7 cellular contexts compared by ENCODE assay signal in the genomic region with DNA sequence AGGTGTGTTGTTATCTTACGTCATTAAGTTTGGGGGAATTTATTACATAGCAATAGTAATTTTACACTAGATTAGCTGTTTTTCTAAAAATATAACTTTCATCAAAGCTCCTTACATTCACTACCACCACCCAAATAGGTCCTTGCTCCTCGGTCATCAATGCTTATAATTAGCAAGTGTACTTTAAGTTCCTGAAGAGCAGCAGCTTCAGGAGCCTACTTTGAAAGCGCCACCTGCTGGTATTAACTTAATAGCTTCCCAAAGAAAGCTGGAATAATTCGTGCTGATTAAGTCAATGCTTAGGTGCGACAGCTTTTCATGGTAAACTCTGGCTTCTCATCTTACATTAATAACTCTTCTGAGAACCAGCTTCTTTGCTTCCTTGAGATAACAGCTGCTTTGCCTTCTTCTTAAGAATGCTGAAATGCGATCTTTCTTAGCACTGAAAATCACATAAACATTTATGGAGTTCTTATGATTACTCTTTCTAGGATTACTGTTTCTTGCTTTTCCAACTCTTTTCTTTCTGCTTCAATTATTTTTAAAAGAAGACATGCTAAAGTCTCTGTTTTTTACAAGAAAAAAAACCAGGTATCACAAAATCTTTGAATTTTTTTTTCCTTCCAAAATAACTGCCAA. TPM values are rescaled to one million over a fixed set of nuclear protein-coding genes. Genes with fewer than 3 reads are reported as not detected.
DNase-seq lines count a peak whose midpoint lies in the region; ATAC-seq, FAIRE-seq and TF ChIP-seq lines count a peak whose summit lies in the region.

No MANE protein-coding gene starts in this region.

- peak; percentile 70 for DNase-seq in DMS 273 treated with DMSO at 0.1 percent for 48 hours (lab: John Stamatoyannopoulos, UW)
- peak; percentile 64 for DNase-seq in HCT116 (ENCODE audit: low read depth, low spot score)
- DNase-seq in NCI-H748 treated with DMSO at 0.1 percent for 48 hours (lab: John Stamatoyannopoulos, UW): peak; percentile 34
- DNase-seq in brain microvascular endothelial cell: peak; percentile 57
- DNase-seq in kidney: no peak
- DNase-seq in tibial nerve (ENCODE audit: low spot score in 2 of 2): peak in 1 of 2 donors; percentile 66

- no peak overlapping the region for H3K4me3 ChIP-seq in HCT116 (replicated peaks in 1 of 2; ENCODE audit: low read depth in 1 of 2, low read length in 2 of 2)
- H3K4me3 ChIP-seq in brain microvascular endothelial cell (ENCODE audit: low read depth, low read length): no peak overlapping the region
- H3K4me3 ChIP-seq in kidney (ENCODE audit: low read length in 2 of 2): peak overlapping the region in 1 of 2 donors; percentile 31
- H3K4me3 ChIP-seq in tibial nerve: no peak overlapping the region

- in situ Hi-C loops in brain microvascular endothelial cell (cut with HindIII; ENCODE audit: low pct_ligation_motif_present, low sequenced_read_pairs): no loop called here

- peak overlapping the region; percentile 99 for H2AFZ ChIP-seq in HCT116 (ENCODE audit: low read depth, low read length, poor library complexity, severe bottlenecking)

- H3K27ac ChIP-seq in HCT116 (ENCODE audit: low read depth, low read length): no peak overlapping the region
- no peak overlapping the region for H3K27ac ChIP-seq in brain microvascular endothelial cell
- H3K27ac ChIP-seq in kidney (ENCODE audit: low read depth in 2 of 2, low read length in 2 of 2): no peak overlapping the region
- H3K27ac ChIP-seq in tibial nerve: no peak overlapping the region

- no peaks in the 10 kb centered on the region for H3K9me3 ChIP-seq in HCT116 (ENCODE audit: control insufficient read depth in 1 of 2, insufficient read depth in 1 of 2, low read depth in 1 of 2, low read length in 2 of 2)
- H3K9me3 ChIP-seq in kidney (ENCODE audit: control insufficient read depth in 1 of 2, low read length in 2 of 2): no peaks in the 10 kb centered on the region
- H3K9me3 ChIP-seq in tibial nerve: peaks cover 0 to 8% (median 0%) of the 10 kb centered on the region in 4 donors

- H3K4me2 ChIP-seq in HCT116 (ENCODE audit: low read length): peak overlapping the region; percentile 50; the same call in 1 of the 2 replicates

- POLR2A ChIA-PET in HCT116 (lab: Charles Lee): interaction anchor here (1.4 kb wide), 1 partner anchor 10 kb away, joined by 4 read pairs; the partner anchor contains the start of gene C5

- peak; percentile 65 to 84 (median 74); a peak in 5 of 6 replicates for TF ChIP-seq CTCF in HCT116 (IDR thresholded peaks at IDR 0.05 in 2 of 3, conservative IDR thresholded peaks at IDR 0.05 in 1 of 3; ENCODE audit: borderline replicate concordance in 1 of 3, insufficient read depth in 1 of 3, low read depth in 2 of 3, low read length in 2 of 3)
- peak; percentile 79 for TF ChIP-seq CTCF in brain microvascular endothelial cell (IDR thresholded peaks at IDR 0.05; ENCODE audit: low read depth, low read length, missing control alignments)
- peak; percentile 68 for TF ChIP-seq CTCF in kidney (IDR thresholded peaks at IDR 0.05; ENCODE audit: borderline replicate concordance, extremely low read depth, insufficient read depth)
- peak; percentile 63 to 79 (median 69) for TF ChIP-seq CTCF in tibial nerve (IDR thresholded peaks at IDR 0.05)

- no peaks in the 10 kb centered on the region for H3K79me2 ChIP-seq in HCT116 (ENCODE audit: insufficient read depth, low read length)

- peaks cover 0 to 3% of the 10 kb centered on the region in 2 experiments; a peak in 1 of 4 replicates for H3K4me1 ChIP-seq in HCT116 (ENCODE audit: control insufficient read depth in 1 of 2, insufficient read depth in 2 of 2, low read length in 2 of 2)
- no peaks in the 10 kb centered on the region for H3K4me1 ChIP-seq in kidney (ENCODE audit: control insufficient read depth in 1 of 2, insufficient read depth in 1 of 2, low read depth in 1 of 2, low read length in 2 of 2)
- peaks cover 0 to 11% (median 0%) of the 10 kb centered on the region in 4 donors for H3K4me1 ChIP-seq in tibial nerve

- ATAC-seq in HCT116: peak; percentile 62
- ATAC-seq in HG03521 (IDR thresholded peaks at IDR 0.05; ENCODE audit: unreplicated experiment): no peak

- H3K9ac ChIP-seq in HCT116 (ENCODE audit: low read length): no peak overlapping the region
- no peak overlapping the region for H3K9ac ChIP-seq in kidney (ENCODE audit: low read length in 2 of 2)

- no TSS peak for BruUV-seq in HCT116 (replicated peaks; lab: Mats Ljungman, UMichigan)

- CTCF ChIA-PET in HCT116 (lab: Charles Lee): interaction anchor here (0.6 to 2.9 kb wide), 27 partner anchors 8 to 357 kb away, joined by 3 to 65 read pairs (median 5); partner anchors contain the start of genes C5, CNTRL and RAB14

- RAD21 ChIA-PET in HCT116 (lab: Charles Lee; ENCODE audit: low non-redundant PET in 1 of 2, low total read pairs in 2 of 2, uncharacterized antibody in 2 of 2, unreplicated experiment in 2 of 2): interaction anchor here (0.6 to 1.0 kb wide), 6 partner anchors 74 to 304 kb away, joined by 3 to 8 read pairs (median 4); no protein-coding TSS in a partner anchor

- TF ChIP-seq EP300 in tibial nerve (IDR thresholded peaks at IDR 0.05): no peak

- H3K9me2 ChIP-seq in HCT116 (ENCODE audit: insufficient read depth): no peaks in the 10 kb centered on the region

- 21 to 24% methylated on average over 6 of the region's 6 CpGs for WGBS in tibial nerve, 2 donors

- peak; percentile 47 for FAIRE-seq in kidney (lab: Jason Lieb, UNC)

- peak; percentile 71 for TF ChIP-seq RAD21 in HCT116 (IDR thresholded peaks at IDR 0.05; ENCODE audit: low read depth)

- no peaks in the 10 kb centered on the region for H3K27me3 ChIP-seq in HCT116 (ENCODE audit: insufficient read depth, low read length)
- no peaks in the 10 kb centered on the region for H3K27me3 ChIP-seq in brain microvascular endothelial cell (replicated peaks)
- no peaks in the 10 kb centered on the region for H3K27me3 ChIP-seq in tibial nerve

- TF ChIP-seq POLR2A in HCT116 (IDR thresholded peaks at IDR 0.05; ENCODE audit: borderline replicate concordance, extremely low read depth, insufficient read depth, insufficient read length): no peak
- no peak for TF ChIP-seq POLR2A in tibial nerve (IDR thresholded peaks at IDR 0.05)

- H3K36me3 ChIP-seq in HCT116 (ENCODE audit: control insufficient read depth in 1 of 2, insufficient read depth in 2 of 2, low read length in 2 of 2) (no peaks in the 10 kb centered on the region), brain microvascular endothelial cell (replicated peaks) (no peaks in the 10 kb centered on the region), kidney (ENCODE audit: control insufficient read depth in 1 of 2, insufficient read depth in 2 of 2, low read length in 2 of 2) (no peaks in the 10 kb centered on the region), tibial nerve (peaks cover 0 to 28% (median 0%) of the 10 kb centered on the region in 3 donors)

- no peaks in the 10 kb centered on the region for H4K20me1 ChIP-seq in HCT116 (ENCODE audit: insufficient read depth)

- intact Hi-C loops in HCT116 (cut with micrococcal nuclease): loop anchor here (1.0 to 10.0 kb wide), 3 partner anchors 75 to 435 kb away; no protein-coding TSS in a partner anchor
- intact Hi-C loops in kidney (cut with DNase I): no loop called here

TF ChIP-seq in HCT116, 20 proteins besides CTCF, POLR2A, EP300 and RAD21:
- TF ChIP-seq YY1 (IDR thresholded peaks at IDR 0.05; ENCODE audit: extremely low read depth, insufficient replicate concordance, low read depth, low read length) (no peak), TCF7L2 (IDR thresholded peaks at IDR 0.05; ENCODE audit: borderline replicate concordance, extremely low read depth, insufficient read depth, insufficient read length) (no peak), EZH2phosphoT487 (IDR thresholded peaks at IDR 0.05; ENCODE audit: borderline replicate concordance) (no peak), POLR2AphosphoS5 (IDR thresholded peaks at IDR 0.05; ENCODE audit: low read depth, low read length) (no peak), ZBTB33 (IDR thresholded peaks at IDR 0.05; ENCODE audit: extremely low read depth, insufficient replicate concordance, low read length) (no peak), CEBPB (IDR thresholded peaks at IDR 0.05; ENCODE audit: low read depth) (no peak), ZNF274 (IDR thresholded peaks at IDR 0.05; ENCODE audit: low read depth, low read length) (no peak), JUND (IDR thresholded peaks at IDR 0.05) (no peak), EZH2 (IDR thresholded peaks at IDR 0.05) (no peak)

RNA-seq across cellular contexts. Expression of gene C5, which starts 10.0 kb away (rescaled TPM):
- total RNA-seq in HCT116 (2021; ENCODE audit: unreplicated experiment): 0.66 TPM
- 0.10 and 0.26 TPM in 2 replicates for polyA plus RNA-seq in HCT116 (2012)
- 4.6 TPM for total RNA-seq in kidney
- polyA plus RNA-seq in kidney (ENCODE audit: insufficient read depth, low read depth, low replicate concordance): 3.5 TPM
- 10 to 100 TPM; 18.9 to 33.0 (median 23.2) TPM for total RNA-seq in tibial nerve

RNA-seq across cellular contexts. Expression of gene CNTRL, which starts 14.6 kb away (rescaled TPM):
- total RNA-seq in HCT116 (2021; ENCODE audit: unreplicated experiment) (13.4 TPM), kidney (17.7 TPM), tibial nerve (10 to 100 TPM; 23.4 to 32.7 (median 31.0) TPM)
- polyA plus RNA-seq in HCT116 (2012): 5.9 and 8.3 TPM in 2 replicates
- polyA plus RNA-seq in kidney (ENCODE audit: insufficient read depth, low read depth, low replicate concordance): 3.4 TPM
